13 cellular contexts compared by ENCODE assay signal in the genomic region with DNA sequence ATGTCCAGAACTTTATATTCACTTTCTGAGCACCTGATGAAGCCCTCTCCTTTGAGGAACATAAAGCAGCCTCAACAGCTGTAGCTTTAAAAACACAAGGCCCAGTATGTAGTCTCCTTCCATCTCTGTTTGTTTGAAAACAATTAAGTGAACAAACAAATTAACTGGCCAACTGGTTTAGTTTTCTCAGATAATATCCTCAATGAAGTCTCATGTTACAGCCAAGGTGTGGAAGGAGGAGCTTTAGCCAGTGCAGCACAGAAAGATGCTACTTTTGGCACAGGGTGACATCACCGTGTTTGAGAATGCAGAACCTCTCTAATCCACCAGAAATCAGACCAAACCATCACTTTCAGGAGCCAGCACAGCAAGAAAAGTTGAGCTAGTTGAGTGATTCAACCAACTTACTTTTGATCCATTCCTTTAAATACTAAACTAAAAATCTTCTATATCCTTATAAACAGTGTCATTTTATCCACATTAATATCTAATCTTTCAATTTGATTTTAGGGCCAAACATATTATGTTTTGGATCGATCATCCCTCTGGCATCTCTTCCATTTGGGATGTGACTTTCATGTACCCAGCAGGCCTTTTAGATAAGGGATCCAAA.
"Had no signal": no experiment of that assay in that cellular context is flagged by ENCODE, and none has a peak within 500 bp of the region (broad histone marks: within the 10 kb centered on the region; RNA-seq: fewer than 3 reads in every experiment).

No MANE protein-coding gene starts in this region.

- H3K27me3 ChIP-seq: tibial artery, uterus had no signal

- H3K4me1 ChIP-seq: left ventricle myocardium inferior, tibial artery, uterus had no signal

- ATAC-seq: activated CD8-positive, alpha-beta T cell treated with anti-CD3 and anti-CD28 coated beads, Interleukin-2, amount 10 ng/mL, durations not matched to agents 7 days and 5 days; natural killer cell; right cardiac atrium had no signal

- H3K36me3 ChIP-seq: left ventricle myocardium inferior, tibial artery, uterus had no signal

- H3K4me2 ChIP-seq: smooth muscle cell had no signal

- DNase-seq: activated CD4-positive, alpha-beta T cell treated with anti-CD3 and anti-CD28 coated beads for 4 hours; activated CD8-positive, alpha-beta memory T cell treated with anti-CD3 and anti-CD28 coated beads, Interleukin-2, amount 50 U/mL, for 48 hours; activated CD8-positive, alpha-beta T cell treated with anti-CD3 and anti-CD28 coated beads, Interleukin-2, amount 10 ng/mL, durations not matched to agents 7 days and 5 days; activated naive CD4-positive, alpha-beta T cell treated with anti-CD3 and anti-CD28 coated beads, Interleukin-2, amount 10 ng/mL, durations not matched to agents 7 days and 5 days; amygdala; effector memory CD4-positive, alpha-beta T cell; left ventricle myocardium inferior; natural killer cell; nucleus accumbens; right cardiac atrium; tibial artery; uterus had no signal

- H3K27ac ChIP-seq: left ventricle myocardium inferior, tibial artery, uterus had no signal

- H3K4me3 ChIP-seq: left ventricle myocardium inferior, smooth muscle cell, tibial artery, uterus had no signal

- H3K9me3 ChIP-seq: left ventricle myocardium inferior, tibial artery, uterus had no signal
